ENCODE assay signal across 20 cellular contexts in genomic region chr10:92184977-92185376, GRCh38.
DNase-seq lines count a peak whose midpoint lies in the region; ATAC-seq lines count a peak whose summit lies in the region.
"Had no signal": no experiment of that assay in that cellular context is flagged by ENCODE, and none has a peak within 500 bp of the region (broad histone marks: within the 10 kb centered on the region; RNA-seq: fewer than 3 reads in every experiment).

No MANE protein-coding gene starts in this region.

- no peak for ATAC-seq in GM19023 (IDR thresholded peaks at IDR 0.05; ENCODE audit: unreplicated experiment)
- ATAC-seq: HCT116 had no signal

- DNase-seq in NCI-H1417 (lab: John Stamatoyannopoulos, UW) (peak in 2 of 3 experiments; percentile 11 to 61), NCI-H1417 treated with DMSO at 0.1 percent for 48 hours (lab: John Stamatoyannopoulos, UW) (no peak), DMS53 (lab: John Stamatoyannopoulos, UW) (peak; percentile 74), NCI-H774 (lab: John Stamatoyannopoulos, UW) (peak; percentile 67), myocyte (ENCODE audit: low read depth) (peak; percentile 8), NCI-H526 treated with DMSO at 0.1 percent for 48 hours (lab: John Stamatoyannopoulos, UW) (no peak), DMS 273 treated with DMSO at 0.1 percent for 48 hours (lab: John Stamatoyannopoulos, UW) (no peak)
- DNase-seq: 8988T; Calu3; CD4-positive, alpha-beta memory T cell; DND-41; GF-D8; GM23248; IMR-90; Kasumi-1; MM.1S; NCI-H524 treated with DMSO at 0.1 percent for 48 hours; RPMI8226 had no signal

Comparison
In these comparisons a context has a peak if more than half of its experiments do, and no peak if none do; other contexts are left out.
1. DNase-seq: peak in NCI-H1417 (2 of 3), DMS53 (single experiment), NCI-H774 (single experiment) and myocyte (single experiment); none in NCI-H1417 treated with DMSO at 0.1 percent for 48 hours (single experiment), NCI-H526 treated with DMSO at 0.1 percent for 48 hours (single experiment) and DMS 273 treated with DMSO at 0.1 percent for 48 hours (single experiment).